In genomic region chr6:156279306-156279969, GRCh38 we compare ENCODE assay signal across 12 cellular contexts.
DNase-seq lines count a peak whose midpoint lies in the region; ATAC-seq, FAIRE-seq and TF ChIP-seq lines count a peak whose summit lies in the region.
"Had no signal": no experiment of that assay in that cellular context is flagged by ENCODE, and none has a peak within 500 bp of the region (broad histone marks: within the 10 kb centered on the region; RNA-seq: fewer than 3 reads in every experiment).

No MANE protein-coding gene starts in this region.

- H3K4me1 Mint-ChIP-seq in activated T-helper 2 cell treated with anti-CD3 and anti-CD28 coated beads, Interferon-gamma antibody, Interleukin-2, Interleukin-4, amounts not matched to agents 10 μg/mL and 5 μg/mL and 100 μg/mL, durations not matched to agents 14 hours and 24 hours and 36 hours (ENCODE audit: low read depth) = no peaks in the 10 kb centered on the region

- intact Hi-C loops in activated T-helper 2 cell treated with anti-CD3 and anti-CD28 coated beads, Interferon-gamma antibody, Interleukin-2, Interleukin-4, amounts not matched to agents 10 μg/mL and 5 μg/mL and 100 μg/mL, durations not matched to agents 14 hours and 24 hours and 36 hours (cut with micrococcal nuclease) = no loop called here

- no peaks in the 10 kb centered on the region for H3K79me2 ChIP-seq in SK-N-SH (ENCODE audit: insufficient read depth)

- WGBS in SK-N-SH (ENCODE audit: low lambda C conversion rate) = 11% methylated on average over 3 of the region's 3 CpGs

- H3K9ac ChIP-seq in SK-N-SH = no peak overlapping the region

- ATAC-seq in GM19463 (IDR thresholded peaks at IDR 0.05; ENCODE audit: unreplicated experiment) (peak; percentile 71), HG03175 (IDR thresholded peaks at IDR 0.05; ENCODE audit: unreplicated experiment) (peak; percentile 73)
- ATAC-seq: WTC11 had no signal

- no peaks in the 10 kb centered on the region for H3K36me3 Mint-ChIP-seq in activated T-helper 2 cell treated with anti-CD3 and anti-CD28 coated beads, Interferon-gamma antibody, Interleukin-2, Interleukin-4, amounts not matched to agents 10 μg/mL and 5 μg/mL and 100 μg/mL, durations not matched to agents 14 hours and 24 hours and 36 hours (ENCODE audit: low read depth)

- H3K27ac ChIP-seq in SK-N-SH (ENCODE audit: low read depth in 2 of 2, low read length in 1 of 2) = peak overlapping the region in 1 of 2 experiments; percentile 100; a peak in 3 of 4 replicates

- peaks cover 6% of the 10 kb centered on the region for H3K9me3 Mint-ChIP-seq in activated T-helper 2 cell treated with anti-CD3 and anti-CD28 coated beads, Interferon-gamma antibody, Interleukin-2, Interleukin-4, amounts not matched to agents 10 μg/mL and 5 μg/mL and 100 μg/mL, durations not matched to agents 14 hours and 24 hours and 36 hours

- H2AFZ ChIP-seq in SK-N-SH (ENCODE audit: low read depth) = no peak overlapping the region

- H3K36me3 ChIP-seq in SK-N-SH (replicated peaks in 1 of 2; ENCODE audit: control insufficient read depth in 1 of 2, insufficient read depth in 2 of 2, low read length in 1 of 2) = no peaks in the 10 kb centered on the region

- H3F3A ChIP-seq in SK-N-SH (replicated peaks; ENCODE audit: insufficient read depth) = no peaks in the 10 kb centered on the region

- no peaks in the 10 kb centered on the region for H3K9me2 ChIP-seq in SK-N-SH

- TF ChIP-seq RAD21 in SK-N-SH (IDR thresholded peaks at IDR 0.05; ENCODE audit: low read length) = peak; percentile 54

- H3K4me3 ChIP-seq in SK-N-SH (ENCODE audit: low read depth in 2 of 2, low read length in 1 of 2) = no peak overlapping the region; a peak in 1 of 4 replicates

- H3K4me3 Mint-ChIP-seq in activated T-helper 2 cell treated with anti-CD3 and anti-CD28 coated beads, Interferon-gamma antibody, Interleukin-2, Interleukin-4, amounts not matched to agents 10 μg/mL and 5 μg/mL and 100 μg/mL, durations not matched to agents 14 hours and 24 hours and 36 hours (ENCODE audit: low read depth) = no peak overlapping the region
- H3K4me3 Mint-ChIP-seq: WTC11 had no signal

- no peak overlapping the region for H3K4me2 ChIP-seq in SK-N-SH

- H3K9me3 ChIP-seq in SK-N-SH = no peaks in the 10 kb centered on the region

- POLR2A ChIA-PET in SK-N-SH (lab: Yijun Ruan, JAX) = interaction anchor here (0.6 to 1.1 kb wide), 3 partner anchors 119 to 407 kb away, joined by 3 to 6 read pairs (median 4); no protein-coding TSS in a partner anchor

- DNase-seq in DMS153 (lab: John Stamatoyannopoulos, UW) = peak; percentile 88
- peak; percentile 61 for DNase-seq in SK-N-SH
- DNase-seq in NCI-H526 treated with DMSO at 0.1 percent for 48 hours (lab: John Stamatoyannopoulos, UW) = no peak
- DNase-seq in islet precursor cell = no peak
- no peak for DNase-seq in HTR-8/SVneo (ENCODE audit: insufficient read length, low spot score)
- no peak for DNase-seq in activated T-helper 2 cell treated with anti-CD3 and anti-CD28 coated beads, Interferon-gamma antibody, Interleukin-2, Interleukin-4, amounts not matched to agents 10 μg/mL and 5 μg/mL and 100 μg/mL, durations not matched to agents 14 hours and 24 hours and 36 hours (ENCODE audit: low spot score)
- DNase-seq: DND-41, IMR-90, midbrain had no signal

- CTCF ChIA-PET in SK-N-SH (lab: Yijun Ruan, JAX) = no interaction called here

- no peak for TF ChIP-seq CTCF in SK-N-SH (IDR thresholded peaks at IDR 0.05)

- FAIRE-seq in HTR-8/SVneo (lab: Jason Lieb, UNC) = no peak

- TF ChIP-seq EP300 in SK-N-SH (IDR thresholded peaks at IDR 0.05; ENCODE audit: borderline replicate concordance in 1 of 2, low read depth in 1 of 2, low read length in 1 of 2) = peak in 1 of 2 experiments; percentile 99; a peak in 2 of 4 replicates

- no peaks in the 10 kb centered on the region for H3K27me3 ChIP-seq in SK-N-SH (ENCODE audit: insufficient read depth)

- H3K27me3 Mint-ChIP-seq in activated T-helper 2 cell treated with anti-CD3 and anti-CD28 coated beads, Interferon-gamma antibody, Interleukin-2, Interleukin-4, amounts not matched to agents 10 μg/mL and 5 μg/mL and 100 μg/mL, durations not matched to agents 14 hours and 24 hours and 36 hours (ENCODE audit: low read depth) = peaks cover 3% of the 10 kb centered on the region

- no peaks in the 10 kb centered on the region for H4K20me1 ChIP-seq in SK-N-SH (ENCODE audit: insufficient read depth)

- no peak overlapping the region for H3K27ac Mint-ChIP-seq in activated T-helper 2 cell treated with anti-CD3 and anti-CD28 coated beads, Interferon-gamma antibody, Interleukin-2, Interleukin-4, amounts not matched to agents 10 μg/mL and 5 μg/mL and 100 μg/mL, durations not matched to agents 14 hours and 24 hours and 36 hours
- H3K27ac Mint-ChIP-seq: WTC11 had no signal

- peaks cover 0 to 34% of the 10 kb centered on the region in 2 experiments; a peak in 2 of 4 replicates for H3K4me1 ChIP-seq in SK-N-SH (ENCODE audit: control insufficient read depth in 1 of 2, insufficient read depth in 2 of 2, low read depth in 1 of 2, low read length in 1 of 2)

TF ChIP-seq in SK-N-SH, 30 proteins besides CTCF, POLR2A, EP300 and RAD21 (continues in another document):
- TF ChIP-seq NFIC (IDR thresholded peaks at IDR 0.05; ENCODE audit: borderline replicate concordance) (no peak), USF2 (IDR thresholded peaks at IDR 0.05; ENCODE audit: borderline replicate concordance, low read depth, low read length) (no peak), RFX5 (IDR thresholded peaks at IDR 0.05; ENCODE audit: low read length) (peak; percentile 53; the same call in 1 of the 2 replicates), SIN3A (IDR thresholded peaks at IDR 0.05; ENCODE audit: borderline replicate concordance, low read depth, low read length) (no peak), MAX (IDR thresholded peaks at IDR 0.05; ENCODE audit: low read depth) (no peak), REST (IDR thresholded peaks at IDR 0.05; ENCODE audit: low read depth, low read length) (no peak), TAF1 (IDR thresholded peaks at IDR 0.05; ENCODE audit: borderline replicate concordance, low read depth, low read length) (no peak), CHD2 (IDR thresholded peaks at IDR 0.05; ENCODE audit: low read length, partially characterized antibody) (peak; percentile 87), EZH2phosphoT487 (IDR thresholded peaks at IDR 0.05; ENCODE audit: borderline replicate concordance, low read depth) (no peak), RXRA (IDR thresholded peaks at IDR 0.05; ENCODE audit: borderline replicate concordance, low read depth) (no peak), SMC3 (IDR thresholded peaks at IDR 0.05; ENCODE audit: low read depth, low read length) (peak; percentile 2; the same call in 1 of the 2 replicates), IRF3 (IDR thresholded peaks at IDR 0.05; ENCODE audit: low read depth, low read length) (no peak), TEAD4 (IDR thresholded peaks at IDR 0.05; ENCODE audit: borderline replicate concordance, insufficient read depth) (0 out of 2 replicates have a peak, but pooled peaks have one; percentile 20)

Comparison
In these comparisons a context has a peak if more than half of its experiments do, and no peak if none do; other contexts are left out.
1. DNase-seq: peak in DMS153 (single experiment) and SK-N-SH (single experiment); none in NCI-H526 treated with DMSO at 0.1 percent for 48 hours (single experiment), islet precursor cell (single experiment), HTR-8/SVneo (single experiment) and activated T-helper 2 cell treated with anti-CD3 and anti-CD28 coated beads, Interferon-gamma antibody, Interleukin-2, Interleukin-4, amounts not matched to agents 10 μg/mL and 5 μg/mL and 100 μg/mL, durations not matched to agents 14 hours and 24 hours and 36 hours (single experiment).